Comparison of ENCODE assay signal across 24 cellular contexts in the genomic region with DNA sequence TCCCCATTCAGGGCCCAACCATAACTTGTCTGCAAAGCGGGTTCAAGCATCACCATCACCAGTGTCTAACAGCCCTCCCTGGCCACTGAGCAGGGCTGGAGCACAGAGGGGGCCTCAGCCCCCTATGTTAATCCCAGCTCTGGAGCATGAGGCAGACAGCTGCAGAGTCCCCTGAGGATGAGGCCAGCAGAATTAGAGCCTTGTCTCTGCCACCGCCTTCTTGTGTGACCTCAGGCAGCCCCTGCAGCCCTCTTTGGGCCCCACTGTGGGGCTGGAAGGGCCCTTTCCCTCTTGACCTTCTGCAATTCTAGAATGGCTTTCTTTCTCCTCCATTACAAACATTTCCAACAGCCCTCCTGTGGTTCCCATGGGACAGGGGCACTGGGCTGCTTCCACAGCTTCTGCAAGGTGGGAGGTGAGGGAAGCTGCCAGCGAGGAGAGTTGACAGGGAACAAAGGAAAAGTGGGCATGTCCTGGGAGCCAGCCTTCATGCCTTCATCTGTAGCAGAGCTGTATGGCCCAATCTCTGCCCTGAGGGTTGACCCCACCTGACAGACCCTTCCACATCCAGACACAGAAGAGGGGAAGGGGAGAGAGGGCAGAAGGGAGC.
"Had no signal": no experiment of that assay in that cellular context is flagged by ENCODE, and none has a peak within 500 bp of the region (broad histone marks: within the 10 kb centered on the region; RNA-seq: fewer than 3 reads in every experiment).

No MANE protein-coding gene starts in this region.

- H3K9me3 Mint-ChIP-seq: activated B cell treated with CpG ODN at 0.5 μM for 24 hours; activated CD4-positive, alpha-beta memory T cell treated with anti-CD3 and anti-CD28 coated beads, Interleukin-2, amount 10 ng/mL, durations not matched to agents 7 days and 5 days; activated naive CD8-positive, alpha-beta T cell treated with anti-CD3 and anti-CD28 coated beads for 36 hours; activated T-helper 17 cell treated with anti-CD3 and anti-CD28 coated beads, Interleukin-2, amount 50 U/mL, for 72 hours; dendritic cell treated with granulocyte-macrophage colony-stimulating factor and Interleukin-4, amounts not matched to agents 40 ng/mL and 50 ng/mL, for 4 days; immature natural killer cell; neural crest cell had no signal

- H3K4me3 ChIP-seq: cardiac muscle cell, esophagus squamous epithelium, heart right ventricle, left ventricle myocardium inferior, psoas muscle, skin epidermis, stomach, vagina had no signal

- H3K4me1 ChIP-seq: esophagus squamous epithelium, heart right ventricle, left ventricle myocardium inferior, psoas muscle, vagina had no signal

- H3K4me1 Mint-ChIP-seq: activated B cell treated with CpG ODN at 0.5 μM for 24 hours; activated CD4-positive, alpha-beta memory T cell treated with anti-CD3 and anti-CD28 coated beads, Interleukin-2, amount 10 ng/mL, durations not matched to agents 7 days and 5 days; activated CD8-positive, alpha-beta memory T cell treated with anti-CD3 and anti-CD28 coated beads, Interleukin-2, amount 10 ng/mL, durations not matched to agents 7 days and 5 days; activated naive CD8-positive, alpha-beta T cell treated with anti-CD3 and anti-CD28 coated beads for 36 hours; activated T-helper 17 cell treated with anti-CD3 and anti-CD28 coated beads, Interleukin-2, amount 50 U/mL, for 72 hours; immature natural killer cell had no signal

- ATAC-seq: activated CD8-positive, alpha-beta memory T cell treated with anti-CD3 and anti-CD28 coated beads, Interleukin-2, amount 10 ng/mL, durations not matched to agents 7 days and 5 days; activated T-helper 17 cell treated with anti-CD3 and anti-CD28 coated beads, Interleukin-2, amount 50 U/mL, for 72 hours; psoas muscle had no signal

- H3K4me3 Mint-ChIP-seq: activated B cell treated with CpG ODN at 0.5 μM for 24 hours; activated CD4-positive, alpha-beta memory T cell treated with anti-CD3 and anti-CD28 coated beads, Interleukin-2, amount 10 ng/mL, durations not matched to agents 7 days and 5 days; activated CD8-positive, alpha-beta memory T cell treated with anti-CD3 and anti-CD28 coated beads, Interleukin-2, amount 10 ng/mL, durations not matched to agents 7 days and 5 days; activated naive CD8-positive, alpha-beta T cell treated with anti-CD3 and anti-CD28 coated beads for 36 hours; activated T-helper 17 cell treated with anti-CD3 and anti-CD28 coated beads, Interleukin-2, amount 50 U/mL, for 72 hours; dendritic cell treated with granulocyte-macrophage colony-stimulating factor and Interleukin-4, amounts not matched to agents 40 ng/mL and 50 ng/mL, for 4 days; immature natural killer cell; neural crest cell had no signal

- H3K27me3 ChIP-seq: cardiac muscle cell, vagina had no signal

- DNase-seq: activated B cell treated with CpG ODN at 0.5 μM for 24 hours; activated CD4-positive, alpha-beta memory T cell treated with anti-CD3 and anti-CD28 coated beads, Interleukin-2, amount 10 ng/mL, durations not matched to agents 7 days and 5 days; activated CD4-positive, alpha-beta T cell treated with anti-CD3 and anti-CD28 coated beads for 48 hours; activated CD8-positive, alpha-beta memory T cell treated with anti-CD3 and anti-CD28 coated beads, Interleukin-2, amount 10 ng/mL, durations not matched to agents 7 days and 5 days; activated naive CD4-positive, alpha-beta T cell; activated naive CD8-positive, alpha-beta T cell treated with anti-CD3 and anti-CD28 coated beads for 36 hours; amniotic stem cell; effector CD8-positive, alpha-beta T cell; esophagus squamous epithelium; heart right ventricle; immature natural killer cell; kidney glomerular epithelial cell; left ventricle myocardium inferior; psoas muscle; stimulated activated CD4-positive, alpha-beta T cell treated with anti-CD3 and anti-CD28 coated beads, Interleukin-15, amount 100 ng/mL, for 24 hours; stimulated activated CD4-positive, alpha-beta T cell treated with anti-CD3 and anti-CD28 coated beads, Interleukin-2, amount 100 ng/mL, for 48 hours; stomach; trophoblast cell had no signal

- H3K27ac ChIP-seq: cardiac muscle cell, esophagus squamous epithelium, heart right ventricle, left ventricle myocardium inferior, psoas muscle, skin epidermis, stomach, vagina had no signal

- H3K9me3 ChIP-seq: esophagus squamous epithelium, heart right ventricle, left ventricle myocardium inferior, psoas muscle, stomach, vagina had no signal

- H3K27ac Mint-ChIP-seq: activated B cell treated with CpG ODN at 0.5 μM for 24 hours; activated CD4-positive, alpha-beta memory T cell treated with anti-CD3 and anti-CD28 coated beads, Interleukin-2, amount 10 ng/mL, durations not matched to agents 7 days and 5 days; activated CD8-positive, alpha-beta memory T cell treated with anti-CD3 and anti-CD28 coated beads, Interleukin-2, amount 10 ng/mL, durations not matched to agents 7 days and 5 days; activated naive CD8-positive, alpha-beta T cell treated with anti-CD3 and anti-CD28 coated beads for 36 hours; activated T-helper 17 cell treated with anti-CD3 and anti-CD28 coated beads, Interleukin-2, amount 50 U/mL, for 72 hours; dendritic cell treated with granulocyte-macrophage colony-stimulating factor and Interleukin-4, amounts not matched to agents 40 ng/mL and 50 ng/mL, for 4 days; immature natural killer cell had no signal

- H3K36me3 ChIP-seq: cardiac muscle cell, esophagus squamous epithelium, heart right ventricle, left ventricle myocardium inferior, stomach, vagina had no signal

- H3K36me3 Mint-ChIP-seq: activated CD8-positive, alpha-beta memory T cell treated with anti-CD3 and anti-CD28 coated beads, Interleukin-2, amount 10 ng/mL, durations not matched to agents 7 days and 5 days; activated naive CD8-positive, alpha-beta T cell treated with anti-CD3 and anti-CD28 coated beads for 36 hours; immature natural killer cell had no signal
